26 cellular contexts compared by ENCODE assay signal in the genomic region with DNA sequence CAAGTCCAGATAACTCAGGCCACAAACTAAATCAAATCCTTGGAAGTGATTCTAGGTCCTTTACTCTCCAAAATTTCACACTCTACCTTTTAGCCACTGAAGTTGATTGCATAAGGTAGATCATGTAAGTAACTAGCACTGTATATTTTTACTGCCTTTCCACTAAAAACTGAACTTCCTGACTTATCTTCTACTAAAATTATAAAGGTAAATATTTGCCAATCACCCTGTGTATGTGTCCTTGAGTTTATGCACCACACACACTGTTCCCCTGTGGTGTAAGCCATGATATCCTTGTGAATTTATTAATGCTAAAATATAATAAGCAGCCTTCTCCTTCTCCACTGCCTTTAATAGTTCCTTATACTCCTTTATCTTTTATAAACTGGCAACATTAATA. TPM values are rescaled to one million over a fixed set of nuclear protein-coding genes. Genes with fewer than 3 reads are reported as not detected.
"Had no signal": no experiment of that assay in that cellular context is flagged by ENCODE, and none has a peak within 500 bp of the region (broad histone marks: within the 10 kb centered on the region; RNA-seq: fewer than 3 reads in every experiment).

No MANE protein-coding gene starts in this region.

- H3K27ac ChIP-seq: neural progenitor cell, ovary, parathyroid adenoma, psoas muscle, right lobe of liver, sigmoid colon, stomach, thoracic aorta, thyroid gland, tibial nerve, upper lobe of left lung, vagina had no signal

- DNase-seq: natural killer cell; occipital lobe; ovary; posterior cingulate gyrus; psoas muscle; right cardiac atrium; right lobe of liver; sigmoid colon; small intestine; stimulated activated CD4-positive, alpha-beta T cell treated with anti-CD3 and anti-CD28 coated beads, Interleukin-15, amount 100 ng/mL, for 24 hours; stimulated activated CD4-positive, alpha-beta T cell treated with anti-CD3 and anti-CD28 coated beads, Interleukin-2, amount 100 ng/mL, for 24 hours; stimulated activated CD4-positive, alpha-beta T cell treated with anti-CD3 and anti-CD28 coated beads, Interleukin-2, amount 100 ng/mL, for 48 hours; stimulated activated CD4-positive, alpha-beta T cell treated with anti-CD3 and anti-CD28 coated beads, Interleukin-4, amount 100 ng/mL, for 24 hours; stimulated activated naive B cell treated with anti-CD40 and anti-IgM and Interleukin-4, amounts not matched to agents 10 μg/mL and 1 μg/mL and 100 μg/mL, for 72 hours; stimulated activated naive CD4-positive, alpha-beta T cell treated with Interleukin-2 at 50 U/mL for 16 hours; stomach; thyroid gland; trophoblast cell; upper lobe of left lung had no signal

- FAIRE-seq: small intestine, urothelium cell line had no signal

- ATAC-seq: natural killer cell; psoas muscle; right cardiac atrium; right lobe of liver; stimulated activated effector memory CD8-positive, alpha-beta T cell treated with anti-CD3 and anti-CD28 coated beads, Interleukin-12 subunit alpha, Interleukin-12 subunit beta, amount 100 ng/mL, for 72 hours; stimulated activated naive B cell treated with anti-CD40 and anti-IgM and Interleukin-4, amounts not matched to agents 10 μg/mL and 1 μg/mL and 100 μg/mL, for 72 hours had no signal

RNA-seq across cellular contexts. Expression of a gene that starts 25.6 kb away (rescaled TPM):
- total RNA-seq: natural killer cell had no signal
